ENCODE assay signal across 1 cellular context in genomic region chr17:60392042-60392844, GRCh38.
TF ChIP-seq lines count a peak whose summit lies in the region.

A gene with protein sequence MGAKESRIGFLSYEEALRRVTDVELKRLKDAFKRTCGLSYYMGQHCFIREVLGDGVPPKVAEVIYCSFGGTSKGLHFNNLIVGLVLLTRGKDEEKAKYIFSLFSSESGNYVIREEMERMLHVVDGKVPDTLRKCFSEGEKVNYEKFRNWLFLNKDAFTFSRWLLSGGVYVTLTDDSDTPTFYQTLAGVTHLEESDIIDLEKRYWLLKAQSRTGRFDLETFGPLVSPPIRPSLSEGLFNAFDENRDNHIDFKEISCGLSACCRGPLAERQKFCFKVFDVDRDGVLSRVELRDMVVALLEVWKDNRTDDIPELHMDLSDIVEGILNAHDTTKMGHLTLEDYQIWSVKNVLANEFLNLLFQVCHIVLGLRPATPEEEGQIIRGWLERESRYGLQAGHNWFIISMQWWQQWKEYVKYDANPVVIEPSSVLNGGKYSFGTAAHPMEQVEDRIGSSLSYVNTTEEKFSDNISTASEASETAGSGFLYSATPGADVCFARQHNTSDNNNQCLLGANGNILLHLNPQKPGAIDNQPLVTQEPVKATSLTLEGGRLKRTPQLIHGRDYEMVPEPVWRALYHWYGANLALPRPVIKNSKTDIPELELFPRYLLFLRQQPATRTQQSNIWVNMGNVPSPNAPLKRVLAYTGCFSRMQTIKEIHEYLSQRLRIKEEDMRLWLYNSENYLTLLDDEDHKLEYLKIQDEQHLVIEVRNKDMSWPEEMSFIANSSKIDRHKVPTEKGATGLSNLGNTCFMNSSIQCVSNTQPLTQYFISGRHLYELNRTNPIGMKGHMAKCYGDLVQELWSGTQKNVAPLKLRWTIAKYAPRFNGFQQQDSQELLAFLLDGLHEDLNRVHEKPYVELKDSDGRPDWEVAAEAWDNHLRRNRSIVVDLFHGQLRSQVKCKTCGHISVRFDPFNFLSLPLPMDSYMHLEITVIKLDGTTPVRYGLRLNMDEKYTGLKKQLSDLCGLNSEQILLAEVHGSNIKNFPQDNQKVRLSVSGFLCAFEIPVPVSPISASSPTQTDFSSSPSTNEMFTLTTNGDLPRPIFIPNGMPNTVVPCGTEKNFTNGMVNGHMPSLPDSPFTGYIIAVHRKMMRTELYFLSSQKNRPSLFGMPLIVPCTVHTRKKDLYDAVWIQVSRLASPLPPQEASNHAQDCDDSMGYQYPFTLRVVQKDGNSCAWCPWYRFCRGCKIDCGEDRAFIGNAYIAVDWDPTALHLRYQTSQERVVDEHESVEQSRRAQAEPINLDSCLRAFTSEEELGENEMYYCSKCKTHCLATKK (N-terminal part only) (minus strand): TSS chr17:60392133. CDS start chr17:60391939, 194 bp downstream.

TF ChIP-seq in HEK293, 187 proteins besides CTCF, POLR2A, EP300 and RAD21 (continued from another document and continues in another):
- TF ChIP-seq ZNF600 (tag by site-specific recombination; IDR thresholded peaks at IDR 0.05) = peak; percentile 90
- no peak for TF ChIP-seq ZNF132 (tag by site-specific recombination; IDR thresholded peaks at IDR 0.05; ENCODE audit: borderline replicate concordance)
- peak; percentile 74 for TF ChIP-seq ZIC2 (tag by site-specific recombination; IDR thresholded peaks at IDR 0.05)
- TF ChIP-seq ZNF639 (tag by site-specific recombination; IDR thresholded peaks at IDR 0.05) = peak; percentile 73
- no peak for TF ChIP-seq SCRT1 (tag by site-specific recombination; IDR thresholded peaks at IDR 0.05; ENCODE audit: borderline replicate concordance)
- no peak for TF ChIP-seq ZNF114 (tag by site-specific recombination; IDR thresholded peaks at IDR 0.05)
- TF ChIP-seq ZNF785 (tag by site-specific recombination; IDR thresholded peaks at IDR 0.05) = 0 out of 2 replicates have a peak, but pooled peaks have one; percentile 0
- no peak for TF ChIP-seq ZNF449 (tag by site-specific recombination; IDR thresholded peaks at IDR 0.05)
- no peak for TF ChIP-seq ZNF148 (tag by site-specific recombination; IDR thresholded peaks at IDR 0.05; ENCODE audit: borderline replicate concordance)
- TF ChIP-seq, protein P1, sequence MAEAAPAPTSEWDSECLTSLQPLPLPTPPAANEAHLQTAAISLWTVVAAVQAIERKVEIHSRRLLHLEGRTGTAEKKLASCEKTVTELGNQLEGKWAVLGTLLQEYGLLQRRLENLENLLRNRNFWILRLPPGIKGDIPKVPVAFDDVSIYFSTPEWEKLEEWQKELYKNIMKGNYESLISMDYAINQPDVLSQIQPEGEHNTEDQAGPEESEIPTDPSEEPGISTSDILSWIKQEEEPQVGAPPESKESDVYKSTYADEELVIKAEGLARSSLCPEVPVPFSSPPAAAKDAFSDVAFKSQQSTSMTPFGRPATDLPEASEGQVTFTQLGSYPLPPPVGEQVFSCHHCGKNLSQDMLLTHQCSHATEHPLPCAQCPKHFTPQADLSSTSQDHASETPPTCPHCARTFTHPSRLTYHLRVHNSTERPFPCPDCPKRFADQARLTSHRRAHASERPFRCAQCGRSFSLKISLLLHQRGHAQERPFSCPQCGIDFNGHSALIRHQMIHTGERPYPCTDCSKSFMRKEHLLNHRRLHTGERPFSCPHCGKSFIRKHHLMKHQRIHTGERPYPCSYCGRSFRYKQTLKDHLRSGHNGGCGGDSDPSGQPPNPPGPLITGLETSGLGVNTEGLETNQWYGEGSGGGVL (tag by site-specific recombination; IDR thresholded peaks at IDR 0.05) = peak; percentile 100
- peak; percentile 37; the same call in 1 of the 2 replicates for TF ChIP-seq ZNF2 (tag by site-specific recombination; IDR thresholded peaks at IDR 0.05)
- no peak for TF ChIP-seq ZNF354C (tag by site-specific recombination; IDR thresholded peaks at IDR 0.05; ENCODE audit: borderline replicate concordance, low read depth)
- TF ChIP-seq ZSCAN30 (tag by site-specific recombination; IDR thresholded peaks at IDR 0.05) = peak; percentile 54
- no peak for TF ChIP-seq ZNF426 (tag by site-specific recombination; IDR thresholded peaks at IDR 0.05)
- TF ChIP-seq ZNF341 (tag by site-specific recombination; IDR thresholded peaks at IDR 0.05; ENCODE audit: low read depth) = peak; percentile 99
- no peak for TF ChIP-seq ZFP3 (tag by site-specific recombination; IDR thresholded peaks at IDR 0.05; ENCODE audit: low read depth)
- TF ChIP-seq ZNF391 (tag by site-specific recombination; IDR thresholded peaks at IDR 0.05; ENCODE audit: borderline replicate concordance, low read depth) = 0 out of 2 replicates have a peak, but pooled peaks have one; percentile 56
- no peak for TF ChIP-seq ZNF514 (tag by site-specific recombination; IDR thresholded peaks at IDR 0.05)
- TF ChIP-seq ZBTB48 (tag by site-specific recombination; IDR thresholded peaks at IDR 0.05) = peak; percentile 92
- no peak for TF ChIP-seq ZNF473 (tag by site-specific recombination; IDR thresholded peaks at IDR 0.05)
- TF ChIP-seq GFI1B (tag by site-specific recombination; IDR thresholded peaks at IDR 0.05) = no peak
- peak; percentile 76; the same call in 1 of the 2 replicates for TF ChIP-seq PBX3 (CRISPR knock-in tag; IDR thresholded peaks at IDR 0.05)
- peak; percentile 30; the same call in 1 of the 2 replicates for TF ChIP-seq ZNF660 (tag by site-specific recombination; IDR thresholded peaks at IDR 0.05)
- no peak for TF ChIP-seq ZNF155 (tag by site-specific recombination; IDR thresholded peaks at IDR 0.05)
- TF ChIP-seq ZBTB17 (tag by site-specific recombination; IDR thresholded peaks at IDR 0.05) = peak; percentile 84
- TF ChIP-seq IKZF3 (tag by site-specific recombination; IDR thresholded peaks at IDR 0.05) = peak; percentile 49; the same call in 1 of the 2 replicates
- no peak for TF ChIP-seq ZNF19 (tag by site-specific recombination; IDR thresholded peaks at IDR 0.05; ENCODE audit: low read depth)
- TF ChIP-seq ZBTB1 (tag by site-specific recombination; IDR thresholded peaks at IDR 0.05) = peak; percentile 91
- peak; percentile 77; the same call in 1 of the 2 replicates for TF ChIP-seq ZSCAN23 (tag by site-specific recombination; IDR thresholded peaks at IDR 0.05)
- no peak for TF ChIP-seq ZNF311 (tag by site-specific recombination; IDR thresholded peaks at IDR 0.05; ENCODE audit: borderline replicate concordance)
- TF ChIP-seq ZNF629 (tag by site-specific recombination; IDR thresholded peaks at IDR 0.05) = peak; percentile 85
- TF ChIP-seq ZNF529 (tag by site-specific recombination; IDR thresholded peaks at IDR 0.05; ENCODE audit: insufficient replicate concordance) = no peak
- no peak for TF ChIP-seq OVOL3 (tag by site-specific recombination; IDR thresholded peaks at IDR 0.05)
- peak; percentile 96 for TF ChIP-seq KLF7 (tag by site-specific recombination; IDR thresholded peaks at IDR 0.05; ENCODE audit: borderline replicate concordance)
- peak; percentile 97 for TF ChIP-seq GLIS2 (tag by site-specific recombination; IDR thresholded peaks at IDR 0.05)
- no peak for TF ChIP-seq ZBTB8A (tag by site-specific recombination; IDR thresholded peaks at IDR 0.05)
- TF ChIP-seq KLF1 (tag by site-specific recombination; IDR thresholded peaks at IDR 0.05) = peak; percentile 98
- TF ChIP-seq ZNF830 (tag by site-specific recombination; IDR thresholded peaks at IDR 0.05; ENCODE audit: low read depth) = no peak
- TF ChIP-seq KLF8 (tag by site-specific recombination; IDR thresholded peaks at IDR 0.05) = peak; percentile 100
- peak; percentile 99 for TF ChIP-seq ZBTB10 (tag by site-specific recombination; IDR thresholded peaks at IDR 0.05)
- TF ChIP-seq ZNF561 (tag by site-specific recombination; IDR thresholded peaks at IDR 0.05; ENCODE audit: borderline replicate concordance) = no peak; the same call in 1 of the 2 replicates
- TF ChIP-seq, protein P2, sequence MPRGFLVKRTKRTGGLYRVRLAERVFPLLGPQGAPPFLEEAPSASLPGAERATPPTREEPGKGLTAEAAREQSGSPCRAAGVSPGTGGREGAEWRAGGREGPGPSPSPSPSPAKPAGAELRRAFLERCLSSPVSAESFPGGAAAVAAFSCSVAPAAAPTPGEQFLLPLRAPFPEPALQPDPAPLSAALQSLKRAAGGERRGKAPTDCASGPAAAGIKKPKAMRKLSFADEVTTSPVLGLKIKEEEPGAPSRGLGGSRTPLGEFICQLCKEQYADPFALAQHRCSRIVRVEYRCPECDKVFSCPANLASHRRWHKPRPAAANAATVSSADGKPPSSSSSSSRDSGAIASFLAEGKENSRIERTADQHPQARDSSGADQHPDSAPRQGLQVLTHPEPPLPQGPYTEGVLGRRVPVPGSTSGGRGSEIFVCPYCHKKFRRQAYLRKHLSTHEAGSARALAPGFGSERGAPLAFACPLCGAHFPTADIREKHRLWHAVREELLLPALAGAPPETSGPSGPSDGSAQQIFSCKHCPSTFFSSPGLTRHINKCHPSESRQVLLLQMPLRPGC (tag by site-specific recombination; IDR thresholded peaks at IDR 0.05) = peak; percentile 73
- peak; percentile 78 for TF ChIP-seq ZNF324 (tag by site-specific recombination; IDR thresholded peaks at IDR 0.05)
- 0 out of 2 replicates have a peak, but pooled peaks have one; percentile 12 for TF ChIP-seq ZNF184 (tag by site-specific recombination; IDR thresholded peaks at IDR 0.05)
- peak; percentile 99 for TF ChIP-seq BCL11B (tag by site-specific recombination; IDR thresholded peaks at IDR 0.05; ENCODE audit: low read depth)
- TF ChIP-seq, protein P3, sequence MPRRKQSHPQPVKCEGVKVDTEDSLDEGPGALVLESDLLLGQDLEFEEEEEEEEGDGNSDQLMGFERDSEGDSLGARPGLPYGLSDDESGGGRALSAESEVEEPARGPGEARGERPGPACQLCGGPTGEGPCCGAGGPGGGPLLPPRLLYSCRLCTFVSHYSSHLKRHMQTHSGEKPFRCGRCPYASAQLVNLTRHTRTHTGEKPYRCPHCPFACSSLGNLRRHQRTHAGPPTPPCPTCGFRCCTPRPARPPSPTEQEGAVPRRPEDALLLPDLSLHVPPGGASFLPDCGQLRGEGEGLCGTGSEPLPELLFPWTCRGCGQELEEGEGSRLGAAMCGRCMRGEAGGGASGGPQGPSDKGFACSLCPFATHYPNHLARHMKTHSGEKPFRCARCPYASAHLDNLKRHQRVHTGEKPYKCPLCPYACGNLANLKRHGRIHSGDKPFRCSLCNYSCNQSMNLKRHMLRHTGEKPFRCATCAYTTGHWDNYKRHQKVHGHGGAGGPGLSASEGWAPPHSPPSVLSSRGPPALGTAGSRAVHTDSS (tag by site-specific recombination; IDR thresholded peaks at IDR 0.05) = no peak; the same call in 1 of the 2 replicates
